1 cellular context compared by ENCODE assay signal in the genomic region with DNA sequence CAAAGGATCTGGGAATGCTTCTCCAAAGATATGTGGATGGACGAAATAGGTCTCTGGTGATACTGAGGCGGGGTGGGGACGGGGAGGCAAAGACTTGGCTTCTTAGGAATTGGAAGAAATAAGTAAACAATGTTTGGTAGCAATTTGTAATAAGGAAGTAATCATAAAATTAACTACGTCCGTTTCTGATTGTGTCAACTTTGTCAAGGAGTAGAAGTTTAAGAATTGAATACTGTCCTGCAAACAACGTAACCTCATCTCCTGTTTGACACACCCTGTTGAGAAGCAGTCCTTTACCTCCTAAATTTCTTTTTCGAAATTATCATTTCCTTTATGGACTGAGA.
TF ChIP-seq lines count a peak whose summit lies in the region.

No MANE protein-coding gene starts in this region.

TF ChIP-seq in liver, 16 proteins besides CTCF, POLR2A, EP300 and RAD21 (continued from another document):
- TF ChIP-seq, protein P1, sequence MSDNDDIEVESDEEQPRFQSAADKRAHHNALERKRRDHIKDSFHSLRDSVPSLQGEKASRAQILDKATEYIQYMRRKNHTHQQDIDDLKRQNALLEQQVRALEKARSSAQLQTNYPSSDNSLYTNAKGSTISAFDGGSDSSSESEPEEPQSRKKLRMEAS (IDR thresholded peaks at IDR 0.05) = no peak
TF ChIP-seq in liver: peak in this region for 0.
